Comparison of ENCODE assay signal across 1 cellular context in the genomic region with DNA sequence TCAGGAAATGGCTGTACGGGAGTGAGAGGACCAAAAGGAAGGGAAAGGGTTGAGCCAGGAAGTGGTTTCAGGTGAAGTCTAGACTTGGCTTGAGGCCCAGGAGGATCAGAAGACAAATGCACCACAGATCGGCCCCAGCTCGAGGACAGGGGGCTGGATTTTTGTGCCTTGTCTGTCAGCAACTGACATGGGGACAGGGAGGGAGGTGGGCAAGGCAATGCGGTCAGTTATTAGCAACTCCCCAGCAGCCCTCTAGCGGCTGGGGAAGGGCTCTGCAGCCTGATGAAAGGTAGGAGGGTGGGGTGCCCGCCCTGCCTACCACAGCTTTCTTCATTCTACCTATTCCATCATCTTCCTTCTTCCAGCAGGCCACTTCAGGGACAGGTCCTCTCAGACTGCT.
TF ChIP-seq lines count a peak whose summit lies in the region.

No MANE protein-coding gene starts in this region.

TF ChIP-seq in HepG2, 621 proteins besides CTCF, POLR2A, EP300 and RAD21 (continued from another document and continues in another):
- TF ChIP-seq, protein P1, sequence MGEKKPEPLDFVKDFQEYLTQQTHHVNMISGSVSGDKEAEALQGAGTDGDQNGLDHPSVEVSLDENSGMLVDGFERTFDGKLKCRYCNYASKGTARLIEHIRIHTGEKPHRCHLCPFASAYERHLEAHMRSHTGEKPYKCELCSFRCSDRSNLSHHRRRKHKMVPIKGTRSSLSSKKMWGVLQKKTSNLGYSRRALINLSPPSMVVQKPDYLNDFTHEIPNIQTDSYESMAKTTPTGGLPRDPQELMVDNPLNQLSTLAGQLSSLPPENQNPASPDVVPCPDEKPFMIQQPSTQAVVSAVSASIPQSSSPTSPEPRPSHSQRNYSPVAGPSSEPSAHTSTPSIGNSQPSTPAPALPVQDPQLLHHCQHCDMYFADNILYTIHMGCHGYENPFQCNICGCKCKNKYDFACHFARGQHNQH (CRISPR knock-in tag; IDR thresholded peaks at IDR 0.05), result no peak
- TF ChIP-seq GATAD2A (CRISPR knock-in tag; IDR thresholded peaks at IDR 0.05) (no peak), ARNTL (CRISPR knock-in tag; IDR thresholded peaks at IDR 0.05) (0 out of 2 replicates have a peak, but pooled peaks have one; percentile 23), ZNF224 (CRISPR knock-in tag; IDR thresholded peaks at IDR 0.05) (no peak), KDM3A (CRISPR knock-in tag; IDR thresholded peaks at IDR 0.05; ENCODE audit: low read depth) (no peak), ZFP36L1 (CRISPR knock-in tag; IDR thresholded peaks at IDR 0.05) (no peak), ZBTB38 (CRISPR knock-in tag; IDR thresholded peaks at IDR 0.05) (0 out of 2 replicates have a peak, but pooled peaks have one; percentile 19), ZNF891 (CRISPR knock-in tag; IDR thresholded peaks at IDR 0.05) (no peak), TBX3 (IDR thresholded peaks at IDR 0.05; ENCODE audit: borderline replicate concordance) (no peak), MAX (IDR thresholded peaks at IDR 0.05) (peak; percentile 23; the same call in 1 of the 2 replicates), CBFB (CRISPR knock-in tag; IDR thresholded peaks at IDR 0.05) (peak; percentile 71; the same call in 1 of the 2 replicates), ZNF652 (CRISPR knock-in tag; IDR thresholded peaks at IDR 0.05; ENCODE audit: borderline replicate concordance, low read depth) (no peak), HDAC1 (CRISPR knock-in tag; IDR thresholded peaks at IDR 0.05) (no peak), ZBTB7B (CRISPR knock-in tag; IDR thresholded peaks at IDR 0.05) (0 out of 2 replicates have a peak, but pooled peaks have one; percentile 24), PHF21A (CRISPR knock-in tag; IDR thresholded peaks at IDR 0.05) (no peak), MLXIP (CRISPR knock-in tag; IDR thresholded peaks at IDR 0.05; ENCODE audit: borderline replicate concordance) (no peak), ZMYM4 (CRISPR knock-in tag; IDR thresholded peaks at IDR 0.05) (peak; percentile 17; the same call in 1 of the 2 replicates), ZEB1 (IDR thresholded peaks at IDR 0.05; ENCODE audit: insufficient replicate concordance, low read depth) (no peak), HMGA1 (CRISPR knock-in tag; conservative IDR thresholded peaks at IDR 0.05) (no peak), DNMT1 (CRISPR knock-in tag; IDR thresholded peaks at IDR 0.05) (0 out of 2 replicates have a peak, but pooled peaks have one; percentile 21), SUZ12 (IDR thresholded peaks at IDR 0.05; ENCODE audit: low read depth, low read length) (no peak), ZNF225 (CRISPR knock-in tag; IDR thresholded peaks at IDR 0.05) (no peak), ZNF496 (CRISPR knock-in tag; IDR thresholded peaks at IDR 0.05; ENCODE audit: insufficient replicate concordance) (no peak), ZNF20 (CRISPR knock-in tag; IDR thresholded peaks at IDR 0.05) (no peak), SMAD9 (CRISPR knock-in tag; IDR thresholded peaks at IDR 0.05) (no peak), ZNF143 (CRISPR knock-in tag; IDR thresholded peaks at IDR 0.05) (no peak), ZNF160 (CRISPR knock-in tag; IDR thresholded peaks at IDR 0.05) (no peak), SMC3 (IDR thresholded peaks at IDR 0.05; ENCODE audit: low read length) (peak; percentile 81), ATF5 (CRISPR knock-in tag; IDR thresholded peaks at IDR 0.05; ENCODE audit: low read depth) (no peak), STAG1 (CRISPR knock-in tag; IDR thresholded peaks at IDR 0.05) (peak; percentile 72), ZBTB25 (CRISPR knock-in tag; IDR thresholded peaks at IDR 0.05) (0 out of 2 replicates have a peak, but pooled peaks have one; percentile 44), KAT7 (CRISPR knock-in tag; IDR thresholded peaks at IDR 0.05; ENCODE audit: borderline replicate concordance) (no peak), KLF16 (CRISPR knock-in tag; IDR thresholded peaks at IDR 0.05) (0 out of 4 replicates have a peak, but pooled peaks of 1 of the 2 experiments have one; percentile 25), HOXA7 (CRISPR knock-in tag; IDR thresholded peaks at IDR 0.05) (no peak), TEAD3 (CRISPR knock-in tag; optimal IDR thresholded peaks at IDR 0.05; ENCODE audit: borderline replicate concordance) (peak; percentile 43), ZFP36 (IDR thresholded peaks at IDR 0.05; ENCODE audit: borderline replicate concordance, low read depth, low read length, partially characterized antibody) (no peak), ARID2 (CRISPR knock-in tag; IDR thresholded peaks at IDR 0.05; ENCODE audit: borderline replicate concordance) (no peak), E2F1 (CRISPR knock-in tag; IDR thresholded peaks at IDR 0.05) (no peak), MTF2 (CRISPR knock-in tag; IDR thresholded peaks at IDR 0.05; ENCODE audit: borderline replicate concordance) (peak; percentile 33; the same call in 1 of the 2 replicates), MAZ (IDR thresholded peaks at IDR 0.05; ENCODE audit: borderline replicate concordance, low read depth, low read length) (0 out of 2 replicates have a peak, but pooled peaks have one; percentile 18), MAZ (CRISPR knock-in tag; IDR thresholded peaks at IDR 0.05; ENCODE audit: low read depth) (no peak), ZSCAN9 (CRISPR knock-in tag; IDR thresholded peaks at IDR 0.05; ENCODE audit: borderline replicate concordance) (no peak)
- TF ChIP-seq, protein P2, sequence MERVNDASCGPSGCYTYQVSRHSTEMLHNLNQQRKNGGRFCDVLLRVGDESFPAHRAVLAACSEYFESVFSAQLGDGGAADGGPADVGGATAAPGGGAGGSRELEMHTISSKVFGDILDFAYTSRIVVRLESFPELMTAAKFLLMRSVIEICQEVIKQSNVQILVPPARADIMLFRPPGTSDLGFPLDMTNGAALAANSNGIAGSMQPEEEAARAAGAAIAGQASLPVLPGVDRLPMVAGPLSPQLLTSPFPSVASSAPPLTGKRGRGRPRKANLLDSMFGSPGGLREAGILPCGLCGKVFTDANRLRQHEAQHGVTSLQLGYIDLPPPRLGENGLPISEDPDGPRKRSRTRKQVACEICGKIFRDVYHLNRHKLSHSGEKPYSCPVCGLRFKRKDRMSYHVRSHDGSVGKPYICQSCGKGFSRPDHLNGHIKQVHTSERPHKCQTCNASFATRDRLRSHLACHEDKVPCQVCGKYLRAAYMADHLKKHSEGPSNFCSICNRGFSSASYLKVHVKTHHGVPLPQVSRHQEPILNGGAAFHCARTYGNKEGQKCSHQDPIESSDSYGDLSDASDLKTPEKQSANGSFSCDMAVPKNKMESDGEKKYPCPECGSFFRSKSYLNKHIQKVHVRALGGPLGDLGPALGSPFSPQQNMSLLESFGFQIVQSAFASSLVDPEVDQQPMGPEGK (CRISPR knock-in tag; IDR thresholded peaks at IDR 0.05), result peak; percentile 63
- TF ChIP-seq, protein P3, sequence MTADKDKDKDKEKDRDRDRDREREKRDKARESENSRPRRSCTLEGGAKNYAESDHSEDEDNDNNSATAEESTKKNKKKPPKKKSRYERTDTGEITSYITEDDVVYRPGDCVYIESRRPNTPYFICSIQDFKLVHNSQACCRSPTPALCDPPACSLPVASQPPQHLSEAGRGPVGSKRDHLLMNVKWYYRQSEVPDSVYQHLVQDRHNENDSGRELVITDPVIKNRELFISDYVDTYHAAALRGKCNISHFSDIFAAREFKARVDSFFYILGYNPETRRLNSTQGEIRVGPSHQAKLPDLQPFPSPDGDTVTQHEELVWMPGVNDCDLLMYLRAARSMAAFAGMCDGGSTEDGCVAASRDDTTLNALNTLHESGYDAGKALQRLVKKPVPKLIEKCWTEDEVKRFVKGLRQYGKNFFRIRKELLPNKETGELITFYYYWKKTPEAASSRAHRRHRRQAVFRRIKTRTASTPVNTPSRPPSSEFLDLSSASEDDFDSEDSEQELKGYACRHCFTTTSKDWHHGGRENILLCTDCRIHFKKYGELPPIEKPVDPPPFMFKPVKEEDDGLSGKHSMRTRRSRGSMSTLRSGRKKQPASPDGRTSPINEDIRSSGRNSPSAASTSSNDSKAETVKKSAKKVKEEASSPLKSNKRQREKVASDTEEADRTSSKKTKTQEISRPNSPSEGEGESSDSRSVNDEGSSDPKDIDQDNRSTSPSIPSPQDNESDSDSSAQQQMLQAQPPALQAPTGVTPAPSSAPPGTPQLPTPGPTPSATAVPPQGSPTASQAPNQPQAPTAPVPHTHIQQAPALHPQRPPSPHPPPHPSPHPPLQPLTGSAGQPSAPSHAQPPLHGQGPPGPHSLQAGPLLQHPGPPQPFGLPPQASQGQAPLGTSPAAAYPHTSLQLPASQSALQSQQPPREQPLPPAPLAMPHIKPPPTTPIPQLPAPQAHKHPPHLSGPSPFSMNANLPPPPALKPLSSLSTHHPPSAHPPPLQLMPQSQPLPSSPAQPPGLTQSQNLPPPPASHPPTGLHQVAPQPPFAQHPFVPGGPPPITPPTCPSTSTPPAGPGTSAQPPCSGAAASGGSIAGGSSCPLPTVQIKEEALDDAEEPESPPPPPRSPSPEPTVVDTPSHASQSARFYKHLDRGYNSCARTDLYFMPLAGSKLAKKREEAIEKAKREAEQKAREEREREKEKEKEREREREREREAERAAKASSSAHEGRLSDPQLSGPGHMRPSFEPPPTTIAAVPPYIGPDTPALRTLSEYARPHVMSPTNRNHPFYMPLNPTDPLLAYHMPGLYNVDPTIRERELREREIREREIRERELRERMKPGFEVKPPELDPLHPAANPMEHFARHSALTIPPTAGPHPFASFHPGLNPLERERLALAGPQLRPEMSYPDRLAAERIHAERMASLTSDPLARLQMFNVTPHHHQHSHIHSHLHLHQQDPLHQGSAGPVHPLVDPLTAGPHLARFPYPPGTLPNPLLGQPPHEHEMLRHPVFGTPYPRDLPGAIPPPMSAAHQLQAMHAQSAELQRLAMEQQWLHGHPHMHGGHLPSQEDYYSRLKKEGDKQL (CRISPR knock-in tag; IDR thresholded peaks at IDR 0.05; ENCODE audit: low read depth), result no peak
- TF ChIP-seq, protein P4, sequence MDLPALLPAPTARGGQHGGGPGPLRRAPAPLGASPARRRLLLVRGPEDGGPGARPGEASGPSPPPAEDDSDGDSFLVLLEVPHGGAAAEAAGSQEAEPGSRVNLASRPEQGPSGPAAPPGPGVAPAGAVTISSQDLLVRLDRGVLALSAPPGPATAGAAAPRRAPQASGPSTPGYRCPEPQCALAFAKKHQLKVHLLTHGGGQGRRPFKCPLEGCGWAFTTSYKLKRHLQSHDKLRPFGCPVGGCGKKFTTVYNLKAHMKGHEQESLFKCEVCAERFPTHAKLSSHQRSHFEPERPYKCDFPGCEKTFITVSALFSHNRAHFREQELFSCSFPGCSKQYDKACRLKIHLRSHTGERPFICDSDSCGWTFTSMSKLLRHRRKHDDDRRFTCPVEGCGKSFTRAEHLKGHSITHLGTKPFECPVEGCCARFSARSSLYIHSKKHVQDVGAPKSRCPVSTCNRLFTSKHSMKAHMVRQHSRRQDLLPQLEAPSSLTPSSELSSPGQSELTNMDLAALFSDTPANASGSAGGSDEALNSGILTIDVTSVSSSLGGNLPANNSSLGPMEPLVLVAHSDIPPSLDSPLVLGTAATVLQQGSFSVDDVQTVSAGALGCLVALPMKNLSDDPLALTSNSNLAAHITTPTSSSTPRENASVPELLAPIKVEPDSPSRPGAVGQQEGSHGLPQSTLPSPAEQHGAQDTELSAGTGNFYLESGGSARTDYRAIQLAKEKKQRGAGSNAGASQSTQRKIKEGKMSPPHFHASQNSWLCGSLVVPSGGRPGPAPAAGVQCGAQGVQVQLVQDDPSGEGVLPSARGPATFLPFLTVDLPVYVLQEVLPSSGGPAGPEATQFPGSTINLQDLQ (CRISPR knock-in tag; IDR thresholded peaks at IDR 0.05), result no peak
